Comparison of ENCODE assay signal across 20 cellular contexts in the genomic region with DNA sequence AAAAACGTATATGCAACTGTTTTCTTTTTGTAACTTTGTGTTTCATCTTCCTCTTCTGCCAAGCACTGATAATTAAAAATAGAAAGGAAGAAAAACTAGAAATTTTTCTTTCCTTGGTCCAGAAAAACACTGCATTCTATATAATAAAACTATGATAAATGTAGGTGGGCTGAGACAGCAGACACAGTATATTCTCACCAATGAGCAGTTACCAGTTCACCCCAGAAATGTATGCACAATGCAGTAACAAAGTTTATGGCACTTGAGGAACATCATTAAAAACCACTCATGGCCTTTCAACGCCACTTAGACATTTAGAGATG.
DNase-seq lines count a peak whose midpoint lies in the region; ATAC-seq, FAIRE-seq and TF ChIP-seq lines count a peak whose summit lies in the region.
"Had no signal": no experiment of that assay in that cellular context is flagged by ENCODE, and none has a peak within 500 bp of the region (broad histone marks: within the 10 kb centered on the region; RNA-seq: fewer than 3 reads in every experiment).

No MANE protein-coding gene starts in this region.

- H4K5ac ChIP-seq in IMR-90 (ENCODE audit: low read depth, low read length), result no peak overlapping the region

- H2AFZ ChIP-seq in IMR-90 (replicated peaks; ENCODE audit: low read length, poor library complexity), result no peak overlapping the region
- no peak overlapping the region for H2AFZ ChIP-seq in HepG2 (ENCODE audit: low read length)
- H2AFZ ChIP-seq: neural progenitor cell had no signal

- no peak overlapping the region; the same call in 1 of the 2 replicates for H3K56ac ChIP-seq in IMR-90 (ENCODE audit: extremely low read depth, insufficient read depth, low read length)

- no peaks in the 10 kb centered on the region for H3K9me3 ChIP-seq in A549
- no peaks in the 10 kb centered on the region for H3K9me3 ChIP-seq in IMR-90 (ENCODE audit: control insufficient read depth, insufficient read depth, low read length)
- H3K9me3 ChIP-seq in body of pancreas, result no peaks in the 10 kb centered on the region
- no peaks in the 10 kb centered on the region for H3K9me3 ChIP-seq in HepG2 (ENCODE audit: low read length)
- no peaks in the 10 kb centered on the region for H3K9me3 ChIP-seq in ascending aorta
- H3K9me3 ChIP-seq: adrenal gland, BLaER1, SJCRH30, vagina had no signal

- peaks cover 41% of the 10 kb centered on the region for H3K79me2 ChIP-seq in HepG2 (ENCODE audit: insufficient read depth, low read length)

- H3K79me1 ChIP-seq in IMR-90 (ENCODE audit: low read depth in 1 of 2, low read length in 2 of 2), result peaks cover 33 to 78% of the 10 kb centered on the region in 2 experiments

- no peak overlapping the region for H4K91ac ChIP-seq in IMR-90 (ENCODE audit: insufficient read depth, low read depth, low read length)

- CTCF ChIA-PET in A549 (lab: Yijun Ruan, JAX), result no interaction called here
- CTCF ChIA-PET in IMR-90 (lab: Yijun Ruan, JAX), result no interaction called here
- CTCF ChIA-PET in HepG2 (lab: Yijun Ruan, JAX; ENCODE audit: low intra/inter-chr PET ratio, low total read pairs), result no interaction called here

- H2AK9ac ChIP-seq in IMR-90 (replicated peaks; ENCODE audit: low read depth, low read length, poor library complexity), result no peak overlapping the region

- intact Hi-C loops in IMR-90 (cut with micrococcal nuclease) (no loop called here), body of pancreas (cut with DNase I) (no loop called here), HepG2 (cut with micrococcal nuclease; ENCODE audit: unreplicated experiment) (no loop called here), ascending aorta (cut with DNase I) (no loop called here)

- WGBS in A549 (ENCODE audit: missing lambda C conversion rate), result 33% methylated on average over 2 of the region's 2 CpGs
- WGBS in IMR-90 (ENCODE audit: extremely low coverage in 2 of 2, insufficient read length in 1 of 2), 2 experiments, result no CpG with 5 or more reads among the region's 2 CpGs
- WGBS in body of pancreas, 2 donors, result 50 to 53% methylated on average over 2 of the region's 2 CpGs
- WGBS in HepG2 (ENCODE audit: low lambda C conversion rate), result 28% methylated on average over 2 of the region's 2 CpGs

- H3K18ac ChIP-seq in IMR-90 (ENCODE audit: low read depth, low read length), result no peak overlapping the region; the same call in 1 of the 2 replicates

- no peak overlapping the region for H2BK20ac ChIP-seq in IMR-90 (ENCODE audit: low read depth, low read length)

- TF ChIP-seq EP300 in A549 (IDR thresholded peaks at IDR 0.05), result no peak
- no peak for TF ChIP-seq EP300 in HepG2 (IDR thresholded peaks at IDR 0.05; ENCODE audit: low read depth in 2 of 2, low read length in 2 of 2)
- no peak for TF ChIP-seq EP300 in HepG2 (CRISPR knock-in tag; IDR thresholded peaks at IDR 0.05; ENCODE audit: borderline replicate concordance)

- no peak overlapping the region for H3K14ac ChIP-seq in IMR-90 (replicated peaks; ENCODE audit: low read depth, low read length)

- H3K4me3 ChIP-seq in A549, result peak overlapping the region; percentile 5; the same call in 1 of the 3 replicates
- no peak overlapping the region for H3K4me3 ChIP-seq in IMR-90 (ENCODE audit: insufficient read depth, low read depth, low read length)
- H3K4me3 ChIP-seq in body of pancreas, result no peak overlapping the region
- H3K4me3 ChIP-seq in HepG2 (replicated peaks in 1 of 3; ENCODE audit: insufficient read depth in 1 of 3, low read depth in 2 of 3, low read length in 3 of 3), result peak overlapping the region in 1 of 3 experiments; percentile 22; a peak in 2 of 6 replicates
- no peak overlapping the region for H3K4me3 ChIP-seq in ascending aorta
- H3K4me3 ChIP-seq: adrenal gland, BLaER1, neural progenitor cell, SJCRH30, vagina had no signal

- FAIRE-seq in A549 (lab: Jason Lieb, UNC), result no peak
- FAIRE-seq in HepG2 (lab: Jason Lieb, UNC), result no peak
- FAIRE-seq: A204.1, G401.6 had no signal

- POLR2A ChIA-PET in A549 (lab: Yijun Ruan, JAX) (no interaction called here), IMR-90 (lab: Charles Lee; ENCODE audit: unreplicated experiment) (no interaction called here), HepG2 (lab: Yijun Ruan, JAX) (interaction anchor here (1.2 to 1.5 kb wide), 2 partner anchors 14 to 80 kb away, joined by 3 to 8 read pairs; partner anchors contain the start of gene FAT1)

- dilution Hi-C loops in IMR-90 (cut with HindIII; ENCODE audit: low sequenced_read_pairs, unreplicated experiment), result no loop called here

- H3K27me3 ChIP-seq in IMR-90 (ENCODE audit: control insufficient read depth, insufficient read depth, low read length), result no peaks in the 10 kb centered on the region
- no peaks in the 10 kb centered on the region for H3K27me3 ChIP-seq in body of pancreas
- H3K27me3 ChIP-seq in HepG2 (ENCODE audit: control insufficient read depth in 1 of 2, insufficient read depth in 2 of 2, low read length in 2 of 2), result no peaks in the 10 kb centered on the region
- no peaks in the 10 kb centered on the region for H3K27me3 ChIP-seq in ascending aorta
- H3K27me3 ChIP-seq: adrenal gland, BLaER1, neural progenitor cell, SJCRH30, vagina had no signal

- no peak for TF ChIP-seq RAD21 in A549 (conservative IDR thresholded peaks at IDR 0.05 in 1 of 2, IDR thresholded peaks at IDR 0.05 in 1 of 2)
- TF ChIP-seq RAD21 in IMR-90 (IDR thresholded peaks at IDR 0.05; ENCODE audit: low read length), result no peak
- no peak for TF ChIP-seq RAD21 in HepG2 (CRISPR knock-in tag; IDR thresholded peaks at IDR 0.05)

- H3K4me1 ChIP-seq in A549, result peaks cover 51% of the 10 kb centered on the region
- peaks cover 13% of the 10 kb centered on the region for H3K4me1 ChIP-seq in IMR-90 (ENCODE audit: control insufficient read depth, insufficient read depth, low read length)
- peaks cover 33% of the 10 kb centered on the region for H3K4me1 ChIP-seq in body of pancreas
- peaks cover 54% of the 10 kb centered on the region for H3K4me1 ChIP-seq in HepG2 (ENCODE audit: insufficient read depth, low read length)
- peaks cover 0 to 9% of the 10 kb centered on the region in 2 donors for H3K4me1 ChIP-seq in ascending aorta
- H3K4me1 ChIP-seq: adrenal gland, BLaER1, neural progenitor cell, SJCRH30 had no signal

- H3K9me1 ChIP-seq in IMR-90 (ENCODE audit: insufficient read depth, low read length), result peaks cover 17% of the 10 kb centered on the region

- TF ChIP-seq CTCF in A549 (IDR thresholded peaks at IDR 0.05) (no peak), IMR-90 (conservative IDR thresholded peaks at IDR 0.05; ENCODE audit: low read depth, low read length) (no peak), body of pancreas (IDR thresholded peaks at IDR 0.05) (no peak), HepG2 (CRISPR knock-in tag; IDR thresholded peaks at IDR 0.05) (no peak), ascending aorta (IDR thresholded peaks at IDR 0.05) (no peak)

- H3K4me2 ChIP-seq in A549, result peak overlapping the region; percentile 87
- peak overlapping the region; percentile 77; the same call in 1 of the 2 replicates for H3K4me2 ChIP-seq in IMR-90 (ENCODE audit: low read depth, low read length)
- H3K4me2 ChIP-seq in HepG2 (ENCODE audit: low read depth, low read length), result peak overlapping the region; percentile 58
- H3K4me2 ChIP-seq: BLaER1, neural progenitor cell had no signal

- DNase-seq in A549 (ENCODE audit: low read depth in 1 of 2, low spot score in 1 of 2) (no peak), IMR-90 (no peak), body of pancreas (no peak), HepG2 (ENCODE audit: low spot score) (no peak), ascending aorta (ENCODE audit: low spot score in 2 of 2) (no peak), foreskin melanocyte (no peak), occipital lobe (lab: John Stamatoyannopoulos, UW) (no peak)
- DNase-seq: activated CD4-positive, alpha-beta T cell treated with anti-CD3 and anti-CD28 coated beads, Interleukin-2, amount 50 U/mL, for 4 hours; activated gamma-delta T cell; adrenal gland; caudate nucleus; NCI-H1694 treated with DMSO at 0.1 percent for 48 hours; SJCRH30 had no signal

- H2BK15ac ChIP-seq in IMR-90 (ENCODE audit: low read depth, low read length), result no peak overlapping the region

- peaks cover 72% of the 10 kb centered on the region for H4K20me1 ChIP-seq in IMR-90 (ENCODE audit: insufficient read depth, low read length)
- H4K20me1 ChIP-seq in HepG2 (ENCODE audit: insufficient read depth, low read length), result no peaks in the 10 kb centered on the region

- H2BK5ac ChIP-seq in IMR-90 (ENCODE audit: low read depth, low read length, poor library complexity, severe bottlenecking), result peak overlapping the region; percentile 68

- ATAC-seq in A549, result peak in 1 of 2 experiments; percentile 45; a peak in 3 of 6 replicates
- ATAC-seq in IMR-90 (ENCODE audit: low read depth), result peak; percentile 35; the same call in 1 of the 2 replicates
- no peak for ATAC-seq in body of pancreas
- ATAC-seq in HepG2, result peak; percentile 23
- ATAC-seq in HG03520 (IDR thresholded peaks at IDR 0.05; ENCODE audit: unreplicated experiment), result no peak
- ATAC-seq: WTC11 had no signal

- BruUV-seq in IMR-90 (replicated peaks; lab: Mats Ljungman, UMichigan) (no TSS peak), HepG2 (replicated peaks; lab: Mats Ljungman, UMichigan) (TSS peak; percentile 66)

- no peak overlapping the region for H2AK5ac ChIP-seq in IMR-90 (ENCODE audit: low read depth, low read length)

- H4K8ac ChIP-seq in IMR-90 (ENCODE audit: low read depth in 2 of 2, low read length in 2 of 2), result 0 out of 4 replicates have a peak overlapping the region, but pooled peaks of 1 of the 2 experiments have one; percentile 2

- no peak overlapping the region for H3K4ac ChIP-seq in IMR-90 (ENCODE audit: low read depth, low read length)

- H3K36me3 ChIP-seq in IMR-90 (ENCODE audit: control insufficient read depth, insufficient read depth, low read length), result peaks cover 47% of the 10 kb centered on the region
- H3K36me3 ChIP-seq in body of pancreas (replicated peaks in 1 of 2; ENCODE audit: insufficient read depth in 1 of 2, low read depth in 2 of 2), result no peaks in the 10 kb centered on the region
- peaks cover 3 to 15% of the 10 kb centered on the region in 2 experiments for H3K36me3 ChIP-seq in HepG2 (replicated peaks in 1 of 2; ENCODE audit: control insufficient read depth in 1 of 2, insufficient read depth in 2 of 2, low read length in 2 of 2)
- no peaks in the 10 kb centered on the region for H3K36me3 ChIP-seq in ascending aorta
- H3K36me3 ChIP-seq: adrenal gland, SJCRH30, vagina had no signal

- H3K27ac ChIP-seq in A549 (peak overlapping the region; percentile 77 to 92), IMR-90 (ENCODE audit: insufficient read depth, low read length) (peak overlapping the region; percentile 14; the same call in 1 of the 2 replicates), body of pancreas (peak overlapping the region; percentile 17 to 78 (median 54)), HepG2 (ENCODE audit: extremely low read length, insufficient read depth, low read length) (peak overlapping the region; percentile 87), ascending aorta (no peak overlapping the region)
- H3K27ac ChIP-seq: adrenal gland, BLaER1, neural progenitor cell, SJCRH30, vagina had no signal

- H3K9ac ChIP-seq in IMR-90 (ENCODE audit: low read depth, low read length), result no peak overlapping the region; the same call in 1 of the 2 replicates
- H3K9ac ChIP-seq in HepG2 (ENCODE audit: insufficient read depth, low read depth, low read length), result peak overlapping the region; percentile 65
- H3K9ac ChIP-seq: BLaER1, neural progenitor cell had no signal

- no peak for TF ChIP-seq POLR2A in A549 (IDR thresholded peaks at IDR 0.05; ENCODE audit: low read length)
- TF ChIP-seq POLR2A in IMR-90 (IDR thresholded peaks at IDR 0.05; ENCODE audit: low read depth, low read length), result no peak
- no peak for TF ChIP-seq POLR2A in body of pancreas (IDR thresholded peaks at IDR 0.05)
- TF ChIP-seq POLR2A in HepG2 (IDR thresholded peaks at IDR 0.05; ENCODE audit: insufficient read depth in 1 of 2, low read depth in 2 of 2, low read length in 2 of 2), result no peak

- no peak overlapping the region for H2BK120ac ChIP-seq in IMR-90 (ENCODE audit: low read depth, low read length)

- in situ Hi-C loops in IMR-90 (cut with MboI; ENCODE audit: low sequenced_read_pairs) (no loop called here), HepG2 (cut with HindIII; ENCODE audit: extremely low pct_ligation_motif_present, low pct_unique_long_range_greater_than_20kb) (no loop called here)

- H3K23ac ChIP-seq in IMR-90 (ENCODE audit: low read depth, low read length), result no peak overlapping the region

Comparison
In these comparisons a context has a peak if more than half of its experiments do, and no peak if none do; other contexts are left out.
1. ATAC-seq: peak in IMR-90 (single experiment) and HepG2 (single experiment); none in body of pancreas (single experiment) and HG03520 (single experiment).
2. H3K27ac ChIP-seq: peak in A549 (2 of 2), IMR-90 (single experiment), body of pancreas (4 of 4) and HepG2 (single experiment); none in ascending aorta (0 of 2).
3. Of the 38 proteins assayed by ChIP-seq in both HepG2 and A549: peak only in HepG2: CHD4; only in A549: none; in both: none; in neither: 37.
4. Peak in every context shown above with its lines, with median percentiles within 50 percentile points of each other: H3K4me2 ChIP-seq.